In genomic region chr6:3258720-3259490, GRCh38 we compare ENCODE assay signal across 1 cellular context.
TF ChIP-seq lines count a peak whose summit lies in the region.

Gene PSMG4 (plus strand): TSS chr6:3258947. CDS start chr6:3259023, 76 bp downstream.

TF ChIP-seq in GM12878, 131 proteins besides CTCF, POLR2A, EP300 and RAD21 (continued from another document and continues in another):
- no peak for TF ChIP-seq MTA2 (IDR thresholded peaks at IDR 0.05; ENCODE audit: low read depth)
- no peak for TF ChIP-seq RFX5 (IDR thresholded peaks at IDR 0.05; ENCODE audit: low read depth, low read length)
- TF ChIP-seq MEF2A (IDR thresholded peaks at IDR 0.05; ENCODE audit: insufficient read depth, low read depth, low read length): no peak
- no peak for TF ChIP-seq CUX1 (IDR thresholded peaks at IDR 0.05; ENCODE audit: insufficient replicate concordance, low read depth, low read length)
- TF ChIP-seq NR2C2 (IDR thresholded peaks at IDR 0.05; ENCODE audit: borderline replicate concordance, control insufficient read depth, insufficient read length, low read depth): peak; percentile 68
- TF ChIP-seq GABPA (IDR thresholded peaks at IDR 0.05; ENCODE audit: low read depth): no peak
- TF ChIP-seq TCF12 (IDR thresholded peaks at IDR 0.05; ENCODE audit: low read depth, low read length): 0 out of 2 replicates have a peak, but pooled peaks have one; percentile 29
- no peak for TF ChIP-seq SREBF1 (IDR thresholded peaks at IDR 0.05; ENCODE audit: low read length)
- TF ChIP-seq RAD51 (IDR thresholded peaks at IDR 0.05): no peak
- no peak for TF ChIP-seq IRF5 (IDR thresholded peaks at IDR 0.05; ENCODE audit: borderline replicate concordance)
- no peak for TF ChIP-seq JUNB (IDR thresholded peaks at IDR 0.05)
- peak in 1 of 2 experiments; percentile 68; a peak in 2 of 3 replicates for TF ChIP-seq EGR1 (IDR thresholded peaks at IDR 0.05; ENCODE audit: borderline replicate concordance in 1 of 2, low read depth in 2 of 2, low read length in 2 of 2)
- no peak for TF ChIP-seq BCL3 (IDR thresholded peaks at IDR 0.05; ENCODE audit: borderline replicate concordance, insufficient read depth, low read depth, low read length, poor library complexity, severe bottlenecking)
- TF ChIP-seq YY1 (IDR thresholded peaks at IDR 0.05; ENCODE audit: low read depth, low read length): peak; percentile 82
- TF ChIP-seq MXI1 (IDR thresholded peaks at IDR 0.05; ENCODE audit: low read depth, low read length): peak; percentile 84
- peak; percentile 65; the same call in 1 of the 2 replicates for TF ChIP-seq BACH1 (IDR thresholded peaks at IDR 0.05; ENCODE audit: borderline replicate concordance)
- no peak for TF ChIP-seq BCLAF1 (IDR thresholded peaks at IDR 0.05)
- peak; percentile 25; the same call in 1 of the 2 replicates for TF ChIP-seq TAF1 (IDR thresholded peaks at IDR 0.05; ENCODE audit: borderline replicate concordance, low read depth, low read length)
- TF ChIP-seq IRF4 (IDR thresholded peaks at IDR 0.05; ENCODE audit: low read depth, low read length): no peak
- no peak for TF ChIP-seq ZNF207 (IDR thresholded peaks at IDR 0.05; ENCODE audit: borderline replicate concordance)
- peak; percentile 60 to 77; a peak in 3 of 4 replicates for TF ChIP-seq BHLHE40 (IDR thresholded peaks at IDR 0.05; ENCODE audit: borderline replicate concordance in 1 of 2, low read depth in 2 of 2, low read length in 1 of 2)
- TF ChIP-seq MYB (IDR thresholded peaks at IDR 0.05; ENCODE audit: borderline replicate concordance, low read depth, low read length): no peak
- TF ChIP-seq MTA3 (IDR thresholded peaks at IDR 0.05; ENCODE audit: borderline replicate concordance, low read length): no peak
- no peak for TF ChIP-seq ATF7 (IDR thresholded peaks at IDR 0.05; ENCODE audit: low read depth)
- TF ChIP-seq MAX (IDR thresholded peaks at IDR 0.05; ENCODE audit: low read depth, low read length): peak; percentile 74
- TF ChIP-seq ZBTB33 (IDR thresholded peaks at IDR 0.05): no peak
- peak; percentile 63 for TF ChIP-seq E4F1 (IDR thresholded peaks at IDR 0.05; ENCODE audit: borderline replicate concordance, partially characterized antibody)
- no peak for TF ChIP-seq HDAC2 (IDR thresholded peaks at IDR 0.05)
- no peak for TF ChIP-seq ZNF274 (IDR thresholded peaks at IDR 0.05; ENCODE audit: insufficient read depth, insufficient read length)
- peak; percentile 42; the same call in 2 of the 3 replicates for TF ChIP-seq POU2F2 (IDR thresholded peaks at IDR 0.05; ENCODE audit: borderline replicate concordance, low read depth, low read length)
- no peak for TF ChIP-seq ZNF384 (IDR thresholded peaks at IDR 0.05; ENCODE audit: borderline replicate concordance, low read depth, low read length)
- TF ChIP-seq SP1 (IDR thresholded peaks at IDR 0.05; ENCODE audit: low read depth, low read length): peak; percentile 60
- TF ChIP-seq ETV6 (conservative IDR thresholded peaks at IDR 0.05 in 1 of 2, IDR thresholded peaks at IDR 0.05 in 1 of 2; ENCODE audit: borderline replicate concordance in 1 of 2, low read depth in 1 of 2): no peak
- TF ChIP-seq NFXL1 (IDR thresholded peaks at IDR 0.05; ENCODE audit: borderline replicate concordance): 0 out of 2 replicates have a peak, but pooled peaks have one; percentile 72
- no peak for TF ChIP-seq TARDBP (IDR thresholded peaks at IDR 0.05; ENCODE audit: borderline replicate concordance)
- TF ChIP-seq PAX8 (IDR thresholded peaks at IDR 0.05): no peak
- no peak for TF ChIP-seq BMI1 (IDR thresholded peaks at IDR 0.05; ENCODE audit: borderline replicate concordance)
- peak; percentile 97 for TF ChIP-seq MYC (IDR thresholded peaks at IDR 0.05; ENCODE audit: insufficient read depth, insufficient read length, insufficient replicate concordance, low read length, severe bottlenecking)
- no peak for TF ChIP-seq E2F8 (IDR thresholded peaks at IDR 0.05; ENCODE audit: low read depth, partially characterized antibody)
- no peak for TF ChIP-seq KDM1A (IDR thresholded peaks at IDR 0.05; ENCODE audit: borderline replicate concordance)
- peak; percentile 80 for TF ChIP-seq IKZF1 (conservative IDR thresholded peaks at IDR 0.05)
- TF ChIP-seq SMARCA5 (IDR thresholded peaks at IDR 0.05): peak; percentile 45; the same call in 1 of the 2 replicates
- TF ChIP-seq RUNX3 (IDR thresholded peaks at IDR 0.05; ENCODE audit: low read length): no peak; the same call in 1 of the 2 replicates
- TF ChIP-seq ESRRA (IDR thresholded peaks at IDR 0.05; ENCODE audit: low read length): no peak
- TF ChIP-seq ZSCAN29 (IDR thresholded peaks at IDR 0.05): no peak
- peak; percentile 64; the same call in 1 of the 2 replicates for TF ChIP-seq DPF2 (IDR thresholded peaks at IDR 0.05)
- peak; percentile 58; the same call in 1 of the 2 replicates for TF ChIP-seq POLR2AphosphoS5 (IDR thresholded peaks at IDR 0.05; ENCODE audit: low read length)
- no peak for TF ChIP-seq SUPT20H (IDR thresholded peaks at IDR 0.05; ENCODE audit: borderline replicate concordance, control insufficient read depth, low read depth, low read length)
- TF ChIP-seq SREBF2 (IDR thresholded peaks at IDR 0.05; ENCODE audit: low read length): no peak
